Comparison of ENCODE assay signal across 8 cellular contexts in genomic region chr6:156662025-156662445, GRCh38.
A peak's percentile ranks its signal among the peaks of the same experiment; 100 is the strongest.
DNase-seq lines count a peak whose midpoint lies in the region; ATAC-seq and TF ChIP-seq lines count a peak whose summit lies in the region.

No MANE protein-coding gene starts in this region.

- intact Hi-C loops in uterus (cut with DNase I; ENCODE audit: low total_unique reads): no loop called here

- DNase-seq in activated effector memory CD4-positive, alpha-beta T cell treated with anti-CD3 and anti-CD28 coated beads, Interleukin-2, amount 50 U/mL, for 16 hours: peak; percentile 88
- DNase-seq in activated effector memory CD4-positive, alpha-beta T cell treated with Interleukin-2 at 50 U/mL for 16 hours: no peak
- DNase-seq in RKO (ENCODE audit: low spot score): peak; percentile 49
- DNase-seq in foreskin keratinocyte: no peak
- DNase-seq in stimulated activated CD8-positive, alpha-beta memory T cell treated with anti-CD3 and anti-CD28 coated beads, Interleukin-4, amount 100 ng/mL, for 48 hours: peak; percentile 76
- no peak for DNase-seq in uterus
- DNase-seq in GF-D8 (lab: John Stamatoyannopoulos, UW): no peak

- no peak overlapping the region for H3K27ac Mint-ChIP-seq in stimulated activated memory B cell treated with anti-CD40 and anti-IgM and Interleukin-4, amounts not matched to agents 10 μg/mL and 1 μg/mL and 100 μg/mL, for 72 hours

- TF ChIP-seq POLR2A in uterus (IDR thresholded peaks at IDR 0.05): no peak

- H3K36me3 Mint-ChIP-seq in stimulated activated memory B cell treated with anti-CD40 and anti-IgM and Interleukin-4, amounts not matched to agents 10 μg/mL and 1 μg/mL and 100 μg/mL, for 72 hours: no peaks in the 10 kb centered on the region

- no peaks in the 10 kb centered on the region for H3K4me1 ChIP-seq in foreskin keratinocyte
- H3K4me1 ChIP-seq in uterus: no peaks in the 10 kb centered on the region

- H3K9me3 ChIP-seq in uterus: no peaks in the 10 kb centered on the region

- no peak for ATAC-seq in foreskin keratinocyte
- no peak for ATAC-seq in stimulated activated memory B cell treated with anti-CD40 and anti-IgM and Interleukin-4, amounts not matched to agents 10 μg/mL and 1 μg/mL and 100 μg/mL, for 72 hours

- H3K4me3 ChIP-seq in uterus: no peak overlapping the region

- H3K36me3 ChIP-seq in uterus: no peaks in the 10 kb centered on the region

- no peak overlapping the region for H3K27ac ChIP-seq in foreskin keratinocyte
- H3K27ac ChIP-seq in uterus: no peak overlapping the region

- H3K4me3 Mint-ChIP-seq in stimulated activated memory B cell treated with anti-CD40 and anti-IgM and Interleukin-4, amounts not matched to agents 10 μg/mL and 1 μg/mL and 100 μg/mL, for 72 hours: no peak overlapping the region

- no peaks in the 10 kb centered on the region for H3K27me3 Mint-ChIP-seq in stimulated activated memory B cell treated with anti-CD40 and anti-IgM and Interleukin-4, amounts not matched to agents 10 μg/mL and 1 μg/mL and 100 μg/mL, for 72 hours

- TF ChIP-seq CTCF in foreskin keratinocyte (conservative IDR thresholded peaks at IDR 0.05) (peak; percentile 55), uterus (IDR thresholded peaks at IDR 0.05) (no peak)

- no peaks in the 10 kb centered on the region for H3K27me3 ChIP-seq in foreskin keratinocyte
- H3K27me3 ChIP-seq in uterus: no peaks in the 10 kb centered on the region

- peaks cover 20% of the 10 kb centered on the region for H3K4me1 Mint-ChIP-seq in stimulated activated memory B cell treated with anti-CD40 and anti-IgM and Interleukin-4, amounts not matched to agents 10 μg/mL and 1 μg/mL and 100 μg/mL, for 72 hours

- H3K9me3 Mint-ChIP-seq in stimulated activated memory B cell treated with anti-CD40 and anti-IgM and Interleukin-4, amounts not matched to agents 10 μg/mL and 1 μg/mL and 100 μg/mL, for 72 hours: no peaks in the 10 kb centered on the region

Comparison
In these comparisons a context has a peak if more than half of its experiments do, and no peak if none do; other contexts are left out.
1. DNase-seq: peak in activated effector memory CD4-positive, alpha-beta T cell treated with anti-CD3 and anti-CD28 coated beads, Interleukin-2, amount 50 U/mL, for 16 hours (single experiment), RKO (single experiment) and stimulated activated CD8-positive, alpha-beta memory T cell treated with anti-CD3 and anti-CD28 coated beads, Interleukin-4, amount 100 ng/mL, for 48 hours (single experiment); none in activated effector memory CD4-positive, alpha-beta T cell treated with Interleukin-2 at 50 U/mL for 16 hours (single experiment), foreskin keratinocyte (0 of 2), uterus (0 of 2) and GF-D8 (single experiment).